In the genomic region with DNA sequence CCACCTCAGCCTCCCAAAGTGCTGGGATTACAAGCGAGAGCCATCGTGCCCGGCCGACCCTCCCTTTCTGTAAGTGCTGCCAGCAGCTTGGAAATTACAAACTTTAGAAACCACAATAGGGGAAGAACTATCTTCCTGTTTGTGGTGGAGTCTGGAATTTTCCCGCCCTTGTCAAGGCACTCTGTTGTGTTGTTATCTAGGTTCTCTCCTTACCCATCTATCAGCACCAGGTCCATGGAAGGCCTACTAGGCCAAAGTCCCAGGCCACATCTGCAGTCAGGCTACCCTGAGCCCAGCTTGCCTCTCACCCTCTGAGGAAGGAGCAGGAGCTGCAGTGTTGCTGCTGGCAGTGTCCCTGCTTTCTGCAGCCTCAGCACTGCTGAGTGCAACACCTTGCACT, we compare ENCODE assay signal across 16 cellular contexts.
DNase-seq lines count a peak whose midpoint lies in the region; ATAC-seq and TF ChIP-seq lines count a peak whose summit lies in the region.
"Had no signal": no experiment of that assay in that cellular context is flagged by ENCODE, and none has a peak within 500 bp of the region (broad histone marks: within the 10 kb centered on the region; RNA-seq: fewer than 3 reads in every experiment).

No MANE protein-coding gene starts in this region.

- no peaks in the 10 kb centered on the region for H3K9me3 ChIP-seq in mucosa of descending colon
- H3K9me3 ChIP-seq: pancreas had no signal

- peak; percentile 38 for ATAC-seq in mucosa of descending colon
- ATAC-seq: activated CD8-positive, alpha-beta memory T cell treated with anti-CD3 and anti-CD28 coated beads, Interleukin-2, amount 10 ng/mL, durations not matched to agents 7 days and 5 days had no signal

- H3K36me3 ChIP-seq in mucosa of descending colon (ENCODE audit: low read depth): no peaks in the 10 kb centered on the region
- H3K36me3 ChIP-seq: pancreas had no signal

- DNase-seq in GDM1 (lab: John Stamatoyannopoulos, UW) (peak; percentile 37), Kasumi-1 (lab: John Stamatoyannopoulos, UW) (peak; percentile 62 to 82), UCSD-AML1 (lab: John Stamatoyannopoulos, UW; ENCODE audit: unreplicated experiment) (peak; percentile 32), mucosa of descending colon (no peak), D341Med (ENCODE audit: low spot score) (no peak), G401 (ENCODE audit: low spot score) (no peak), NCI-H1417 treated with DMSO at 0.1 percent for 48 hours (lab: John Stamatoyannopoulos, UW) (no peak)
- DNase-seq in stimulated activated naive CD4-positive, alpha-beta T cell treated with Interleukin-2 at 50 U/mL for 16 hours (lab: John Stamatoyannopoulos, UW): no peak
- DNase-seq: activated CD4-positive, alpha-beta T cell treated with anti-CD3 and anti-CD28 coated beads for 1 hour; activated CD8-positive, alpha-beta memory T cell treated with anti-CD3 and anti-CD28 coated beads, Interleukin-2, amount 10 ng/mL, durations not matched to agents 7 days and 5 days; cortex of kidney; glutamatergic neuron; NCI-H187; NCI-H524; small intestine had no signal

- TF ChIP-seq CTCF in mucosa of descending colon (IDR thresholded peaks at IDR 0.05): no peak

- H3K4me1 ChIP-seq in mucosa of descending colon (ENCODE audit: low read depth): no peaks in the 10 kb centered on the region
- H3K4me1 ChIP-seq: pancreas had no signal

- in situ Hi-C loops in G401 (cut with HindIII; ENCODE audit: low sequenced_read_pairs): no loop called here

- intact Hi-C loops in mucosa of descending colon (cut with DNase I, micrococcal nuclease): no loop called here

- H3K4me3 ChIP-seq in mucosa of descending colon: no peak overlapping the region
- H3K4me3 ChIP-seq: pancreas had no signal

Comparison
In these comparisons a context has a peak if more than half of its experiments do, and no peak if none do; other contexts are left out.
1. DNase-seq: peak in GDM1 (single experiment), Kasumi-1 (2 of 2) and UCSD-AML1 (single experiment); none in mucosa of descending colon (0 of 3), D341Med (single experiment), stimulated activated naive CD4-positive, alpha-beta T cell treated with Interleukin-2 at 50 U/mL for 16 hours (single experiment), G401 (single experiment) and NCI-H1417 treated with DMSO at 0.1 percent for 48 hours (single experiment).